Comparison of ENCODE assay signal across 8 cellular contexts in genomic region chr16:89248196-89249005, GRCh38. TPM values are rescaled to one million over a fixed set of nuclear protein-coding genes. Genes with fewer than 3 reads are reported as not detected.
DNase-seq lines count a peak whose midpoint lies in the region; ATAC-seq and TF ChIP-seq lines count a peak whose summit lies in the region.
"Had no signal": no experiment of that assay in that cellular context is flagged by ENCODE, and none has a peak within 500 bp of the region (broad histone marks: within the 10 kb centered on the region; RNA-seq: fewer than 3 reads in every experiment).

No MANE protein-coding gene starts in this region.

- TF ChIP-seq RAD21 in HCT116 (IDR thresholded peaks at IDR 0.05; ENCODE audit: low read depth): no peak

- H3K4me2 ChIP-seq in HCT116 (ENCODE audit: low read length): peak overlapping the region; percentile 96

- H3K9ac ChIP-seq in HCT116 (ENCODE audit: low read length): peak overlapping the region; percentile 40; the same call in 1 of the 2 replicates

- H2AFZ ChIP-seq in HCT116 (ENCODE audit: low read depth, low read length, poor library complexity, severe bottlenecking): no peak overlapping the region

- peaks cover 5% of the 10 kb centered on the region for H3K36me3 Mint-ChIP-seq in activated CD8-positive, alpha-beta T cell treated with anti-CD3 and anti-CD28 coated beads for 36 hours (ENCODE audit: low read depth)

- no peaks in the 10 kb centered on the region for H3K9me2 ChIP-seq in HCT116 (ENCODE audit: insufficient read depth)

- peaks cover 8% of the 10 kb centered on the region for H3K9me3 Mint-ChIP-seq in activated CD8-positive, alpha-beta T cell treated with anti-CD3 and anti-CD28 coated beads for 36 hours

- TF ChIP-seq POLR2A in HCT116 (IDR thresholded peaks at IDR 0.05; ENCODE audit: borderline replicate concordance, extremely low read depth, insufficient read depth, insufficient read length) (no peak), sigmoid colon (IDR thresholded peaks at IDR 0.05) (no peak)

- H3K4me1 ChIP-seq in HCT116 (ENCODE audit: control insufficient read depth in 1 of 2, insufficient read depth in 2 of 2, low read length in 2 of 2) (peaks cover 7 to 18% of the 10 kb centered on the region in 2 experiments; a peak in 2 of 4 replicates), sigmoid colon (peaks cover 0 to 18% (median 10%) of the 10 kb centered on the region in 4 donors)

- no peak for TF ChIP-seq CTCF in HCT116 (IDR thresholded peaks at IDR 0.05 in 2 of 3, conservative IDR thresholded peaks at IDR 0.05 in 1 of 3; ENCODE audit: borderline replicate concordance in 1 of 3, insufficient read depth in 1 of 3, low read depth in 2 of 3, low read length in 2 of 3)
- no peak for TF ChIP-seq CTCF in activated CD8-positive, alpha-beta T cell treated with anti-CD3 and anti-CD28 coated beads for 36 hours (IDR thresholded peaks at IDR 0.05)
- TF ChIP-seq CTCF in sigmoid colon (IDR thresholded peaks at IDR 0.05): no peak

- H3K27ac ChIP-seq in HCT116 (ENCODE audit: low read depth, low read length) (no peak overlapping the region; the same call in 1 of the 2 replicates), sigmoid colon (peak overlapping the region in 1 of 4 donors; percentile 34)

- H4K20me1 ChIP-seq in HCT116 (ENCODE audit: insufficient read depth): no peaks in the 10 kb centered on the region

- TF ChIP-seq EP300 in sigmoid colon (IDR thresholded peaks at IDR 0.05): no peak

- no peaks in the 10 kb centered on the region for H3K36me3 ChIP-seq in HCT116 (ENCODE audit: control insufficient read depth in 1 of 2, insufficient read depth in 2 of 2, low read length in 2 of 2)
- H3K36me3 ChIP-seq in sigmoid colon: no peaks in the 10 kb centered on the region

- no peak for ATAC-seq in HCT116
- no peak for ATAC-seq in activated CD8-positive, alpha-beta T cell treated with anti-CD3 and anti-CD28 coated beads for 36 hours
- no peak for ATAC-seq in GM19035 (IDR thresholded peaks at IDR 0.05; ENCODE audit: unreplicated experiment)

- intact Hi-C loops in HCT116 (cut with micrococcal nuclease) (loop anchor here (10.0 kb wide), 1 partner anchor 76 kb away; no protein-coding TSS in a partner anchor), sigmoid colon (cut with DNase I) (loop anchor here (5.0 kb wide), 1 partner anchor 259 kb away; the partner anchor contains the start of gene SPG7)
- intact Hi-C loops in activated CD8-positive, alpha-beta T cell treated with anti-CD3 and anti-CD28 coated beads for 36 hours (cut with micrococcal nuclease): no loop called here

- RAD21 ChIA-PET in HCT116 (lab: Charles Lee; ENCODE audit: low non-redundant PET in 1 of 2, low total read pairs in 2 of 2, uncharacterized antibody in 2 of 2, unreplicated experiment in 2 of 2): no interaction called here

- peak overlapping the region; percentile 46 to 68 for H3K4me3 ChIP-seq in HCT116 (replicated peaks in 1 of 2; ENCODE audit: low read depth in 1 of 2, low read length in 2 of 2)
- peak overlapping the region; percentile 24 for H3K4me3 ChIP-seq in iPS-11a (ENCODE audit: low read depth, low read length)
- H3K4me3 ChIP-seq in sigmoid colon: peak overlapping the region in 3 of 4 donors; percentile 50 to 60 (median 54)

- peaks cover 3% of the 10 kb centered on the region for H3K4me1 Mint-ChIP-seq in activated CD8-positive, alpha-beta T cell treated with anti-CD3 and anti-CD28 coated beads for 36 hours (ENCODE audit: low read depth)

- H3K9me3 ChIP-seq in HCT116 (ENCODE audit: control insufficient read depth in 1 of 2, insufficient read depth in 1 of 2, low read depth in 1 of 2, low read length in 2 of 2) (peaks cover 0 to 11% of the 10 kb centered on the region in 2 experiments; a peak in 1 of 4 replicates), sigmoid colon (no peaks in the 10 kb centered on the region)

- POLR2A ChIA-PET in HCT116 (lab: Charles Lee): interaction anchor here (1.4 kb wide), 1 partner anchor 56 kb away, joined by 9 read pairs; no protein-coding TSS in a partner anchor
- POLR2A ChIA-PET in activated CD8-positive, alpha-beta T cell treated with anti-CD3 and anti-CD28 coated beads for 36 hours (lab: Charles Lee): interaction anchor here (1.1 kb wide), 1 partner anchor 45 kb away, joined by 3 read pairs; no protein-coding TSS in a partner anchor

- no TSS peak for BruUV-seq in HCT116 (replicated peaks; lab: Mats Ljungman, UMichigan)

- H3K4me3 Mint-ChIP-seq in activated CD8-positive, alpha-beta T cell treated with anti-CD3 and anti-CD28 coated beads for 36 hours: peak overlapping the region; percentile 75

- no peaks in the 10 kb centered on the region for H3K27me3 ChIP-seq in HCT116 (ENCODE audit: insufficient read depth, low read length)
- peaks cover 0 to 5% (median 0%) of the 10 kb centered on the region in 3 donors for H3K27me3 ChIP-seq in sigmoid colon

- no peak overlapping the region for H3K27ac Mint-ChIP-seq in activated CD8-positive, alpha-beta T cell treated with anti-CD3 and anti-CD28 coated beads for 36 hours

- CTCF ChIA-PET in HCT116 (lab: Charles Lee): interaction anchor here (1.3 kb wide), 1 partner anchor 309 kb away, joined by 3 read pairs; no protein-coding TSS in a partner anchor
- CTCF ChIA-PET in activated CD8-positive, alpha-beta T cell treated with anti-CD3 and anti-CD28 coated beads for 36 hours (lab: Charles Lee): interaction anchor here (1.1 to 1.3 kb wide), 2 partner anchors 41 to 74 kb away, joined by 3 read pairs; no protein-coding TSS in a partner anchor

- DNase-seq in HCT116 (ENCODE audit: low read depth, low spot score): no peak
- DNase-seq in activated CD8-positive, alpha-beta T cell treated with anti-CD3 and anti-CD28 coated beads for 36 hours: no peak
- no peak for DNase-seq in sigmoid colon
- DNase-seq in NCI-H2029 (lab: John Stamatoyannopoulos, UW): no peak
- no peak for DNase-seq in NCI-H345 (lab: John Stamatoyannopoulos, UW)
- DNase-seq: SIG-M5 had no signal

- no peaks in the 10 kb centered on the region for H3K27me3 Mint-ChIP-seq in activated CD8-positive, alpha-beta T cell treated with anti-CD3 and anti-CD28 coated beads for 36 hours

- WGBS in sigmoid colon, 2 donors: 63 to 78% methylated on average over 71 of the region's 71 CpGs

- H3K79me2 ChIP-seq in HCT116 (ENCODE audit: insufficient read depth, low read length): no peaks in the 10 kb centered on the region

TF ChIP-seq in HCT116, 20 proteins besides CTCF, POLR2A, EP300 and RAD21:
- TF ChIP-seq EZH2phosphoT487 (IDR thresholded peaks at IDR 0.05; ENCODE audit: borderline replicate concordance) (no peak), SRF (IDR thresholded peaks at IDR 0.05; ENCODE audit: low read depth) (no peak), EZH2 (IDR thresholded peaks at IDR 0.05) (no peak), EGR1 (IDR thresholded peaks at IDR 0.05; ENCODE audit: low read depth) (no peak)

RNA-seq across cellular contexts. Expression of gene ZNF778, which starts 30.9 kb away (rescaled TPM):
- total RNA-seq in HCT116 (2021; ENCODE audit: unreplicated experiment): 19.5 TPM
- polyA plus RNA-seq in HCT116 (2012): 8.8 and 9.6 TPM in 2 replicates
- total RNA-seq in activated CD8-positive, alpha-beta T cell treated with anti-CD3 and anti-CD28 coated beads for 36 hours: 1 to 10 TPM; 4.3 to 6.2 TPM
- total RNA-seq in sigmoid colon: 10 to 100 TPM in 3 of 4 donors, 1 to 10 TPM in 1; 6.4 to 21.8 (median 12.6) TPM
- 10 to 100 TPM in 1 of 3 donors, 1 to 10 TPM in 1, under 1 TPM in 1; 0.69 to 96.1 (median 2.7) TPM for polyA plus RNA-seq in sigmoid colon

RNA-seq across cellular contexts. Expression of gene SLC22A31, which starts 48.1 kb away (rescaled TPM):
- total RNA-seq in HCT116 (2021; ENCODE audit: unreplicated experiment): 53.7 TPM
- polyA plus RNA-seq in HCT116 (2012): 33.6 and 34.3 TPM in 2 replicates
- total RNA-seq in activated CD8-positive, alpha-beta T cell treated with anti-CD3 and anti-CD28 coated beads for 36 hours: under 1 TPM; 0.16 to 0.20 TPM
- total RNA-seq in sigmoid colon: not detected
- under 1 TPM in 1 of 3 donors, not detected in 2; 0.87 TPM for polyA plus RNA-seq in sigmoid colon

Comparison
In these comparisons a context has a peak if more than half of its experiments do, and no peak if none do; other contexts are left out.
1. RNA of gene SLC22A31, which starts 48.1 kb away (total RNA-seq): 53.7 TPM in HCT116 (single experiment); 0.16 to 0.20 TPM in activated CD8-positive, alpha-beta T cell treated with anti-CD3 and anti-CD28 coated beads for 36 hours and not detected in sigmoid colon; every median in the first group is over 10 times any median in the second.
2. Peak in every context shown above with its lines, with median percentiles within 50 percentile points of each other: H3K4me3 ChIP-seq.